7 cellular contexts compared by ENCODE assay signal in the genomic region with DNA sequence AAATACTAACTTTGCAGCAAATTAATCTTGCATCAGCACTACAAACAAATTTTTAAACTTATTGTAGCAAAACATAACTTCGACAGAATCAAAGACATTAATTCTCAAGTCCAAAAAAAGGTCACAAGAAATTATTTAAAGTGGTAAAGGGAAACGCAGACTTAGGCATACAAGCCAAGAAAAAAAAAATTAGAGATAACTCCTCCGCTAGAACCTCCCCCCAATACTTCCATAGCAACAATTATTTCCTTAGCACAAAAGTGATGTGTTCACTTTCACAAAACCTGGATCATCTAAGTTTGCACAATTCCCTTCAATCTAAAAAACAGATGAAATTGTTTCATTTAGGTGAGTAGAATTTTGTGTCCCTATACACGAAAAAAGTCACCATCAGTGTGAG. TPM values are rescaled to one million over a fixed set of nuclear protein-coding genes. Genes with fewer than 3 reads are reported as not detected.
DNase-seq lines count a peak whose midpoint lies in the region; ATAC-seq and TF ChIP-seq lines count a peak whose summit lies in the region.

No MANE protein-coding gene starts in this region.

- peak overlapping the region; percentile 95 for H3K4me3 ChIP-seq in HFF-Myc (replicated peaks; ENCODE audit: low read depth, low read length)
- peak overlapping the region; percentile 99 for H3K4me3 ChIP-seq in iPS-20b (ENCODE audit: low read length)
- H3K4me3 ChIP-seq in stomach, result peak overlapping the region; percentile 91 to 98 (median 97)

- peak overlapping the region; percentile 90; the same call in 1 of the 2 replicates for H3K9ac ChIP-seq in iPS-20b (ENCODE audit: low read depth, low read length)

- no peaks in the 10 kb centered on the region for H3K9me3 Mint-ChIP-seq in activated CD8-positive, alpha-beta T cell treated with anti-CD3 and anti-CD28 coated beads for 36 hours

- peak overlapping the region; percentile 95 for H3K4me3 Mint-ChIP-seq in activated CD8-positive, alpha-beta T cell treated with anti-CD3 and anti-CD28 coated beads for 36 hours

- H3K4me1 ChIP-seq in iPS-20b (ENCODE audit: insufficient read depth, low read length), result no peaks in the 10 kb centered on the region
- H3K4me1 ChIP-seq in stomach, result peaks cover 9 to 39% (median 25%) of the 10 kb centered on the region in 4 donors

- in situ Hi-C loops in KBM-7 (cut with MboI; ENCODE audit: low pct_unique_long_range_greater_than_20kb, low sequenced_read_pairs), result no loop called here

- POLR2A ChIA-PET in activated CD8-positive, alpha-beta T cell treated with anti-CD3 and anti-CD28 coated beads for 36 hours (lab: Charles Lee), result interaction anchor here (0.9 to 2.0 kb wide), 8 partner anchors 11 to 86 kb away, joined by 3 to 9 read pairs (median 4); no protein-coding TSS in a partner anchor

- no peak for ATAC-seq in activated CD8-positive, alpha-beta T cell treated with anti-CD3 and anti-CD28 coated beads for 36 hours

- no peaks in the 10 kb centered on the region for H3K27me3 ChIP-seq in iPS-20b (ENCODE audit: insufficient read depth, low read length)
- no peaks in the 10 kb centered on the region for H3K27me3 ChIP-seq in stomach

- no peaks in the 10 kb centered on the region for H3K27me3 Mint-ChIP-seq in activated CD8-positive, alpha-beta T cell treated with anti-CD3 and anti-CD28 coated beads for 36 hours

- DNase-seq in HFF-Myc (ENCODE audit: extremely low read depth, low read depth) (no peak), stomach (no peak), KBM-7 (no peak), NCI-H187 (lab: John Stamatoyannopoulos, UW) (no peak), GM19238 (ENCODE audit: insufficient read length, low spot score) (no peak)
- DNase-seq in activated CD8-positive, alpha-beta T cell treated with anti-CD3 and anti-CD28 coated beads for 36 hours, result no peak

- no peak for TF ChIP-seq EP300 in stomach (IDR thresholded peaks at IDR 0.05)

- no peaks in the 10 kb centered on the region for H3K9me3 ChIP-seq in iPS-20b (ENCODE audit: insufficient read depth, low read depth, low read length)
- no peaks in the 10 kb centered on the region for H3K9me3 ChIP-seq in stomach

- H3K27ac ChIP-seq in iPS-20b (ENCODE audit: low read length) (peak overlapping the region; percentile 62), stomach (peak overlapping the region in 4 of 5 donors; percentile 96 to 99 (median 98))

- H3K27ac Mint-ChIP-seq in activated CD8-positive, alpha-beta T cell treated with anti-CD3 and anti-CD28 coated beads for 36 hours, result peak overlapping the region; percentile 99

- CTCF ChIA-PET in activated CD8-positive, alpha-beta T cell treated with anti-CD3 and anti-CD28 coated beads for 36 hours (lab: Charles Lee), result interaction anchor here (0.6 to 1.3 kb wide), 3 partner anchors 39 to 147 kb away, joined by 3 read pairs; no protein-coding TSS in a partner anchor

- TF ChIP-seq CTCF in HFF-Myc (IDR thresholded peaks at IDR 0.05; ENCODE audit: low read depth, low read length, missing control alignments) (no peak), stomach (IDR thresholded peaks at IDR 0.05) (no peak)
- TF ChIP-seq CTCF in activated CD8-positive, alpha-beta T cell treated with anti-CD3 and anti-CD28 coated beads for 36 hours (IDR thresholded peaks at IDR 0.05), result no peak

- no peak for TF ChIP-seq POLR2A in stomach (IDR thresholded peaks at IDR 0.05)

- H3K36me3 Mint-ChIP-seq in activated CD8-positive, alpha-beta T cell treated with anti-CD3 and anti-CD28 coated beads for 36 hours (ENCODE audit: low read depth), result peaks cover 27% of the 10 kb centered on the region

- H3K36me3 ChIP-seq in iPS-20b (ENCODE audit: insufficient read depth, low read depth, low read length) (peaks cover 10% of the 10 kb centered on the region), stomach (peaks cover 0 to 10% (median 4%) of the 10 kb centered on the region in 4 donors)

- peaks cover 18% of the 10 kb centered on the region for H3K4me1 Mint-ChIP-seq in activated CD8-positive, alpha-beta T cell treated with anti-CD3 and anti-CD28 coated beads for 36 hours (ENCODE audit: low read depth)

- intact Hi-C loops in activated CD8-positive, alpha-beta T cell treated with anti-CD3 and anti-CD28 coated beads for 36 hours (cut with micrococcal nuclease), result loop anchor here (2.0 to 5.0 kb wide), 3 partner anchors 17 to 85 kb away; partner anchors contain the start of gene RPS3A
- intact Hi-C loops in stomach (cut with DNase I; ENCODE audit: low total_unique reads), result no loop called here

- 4 to 12% (median 7%) methylated on average over 4 of the region's 4 CpGs for WGBS in stomach, 5 donors

RNA-seq across cellular contexts. Expression of gene LRBA, which starts 1.1 kb away (rescaled TPM):
- total RNA-seq in activated CD8-positive, alpha-beta T cell treated with anti-CD3 and anti-CD28 coated beads for 36 hours, result 10 to 100 TPM; 48.1 to 52.5 TPM
- total RNA-seq in stomach, result 100 to 1,000 TPM in 2 of 5 donors, 10 to 100 TPM in 3; 63.0 to 156 (median 87.1) TPM
- polyA plus RNA-seq in stomach, result 10 to 100 TPM in 1 of 3 donors, 1 to 10 TPM in 2; 7.3 to 13.6 (median 9.7) TPM
